Comparison of ENCODE assay signal across 1 cellular context in the genomic region with DNA sequence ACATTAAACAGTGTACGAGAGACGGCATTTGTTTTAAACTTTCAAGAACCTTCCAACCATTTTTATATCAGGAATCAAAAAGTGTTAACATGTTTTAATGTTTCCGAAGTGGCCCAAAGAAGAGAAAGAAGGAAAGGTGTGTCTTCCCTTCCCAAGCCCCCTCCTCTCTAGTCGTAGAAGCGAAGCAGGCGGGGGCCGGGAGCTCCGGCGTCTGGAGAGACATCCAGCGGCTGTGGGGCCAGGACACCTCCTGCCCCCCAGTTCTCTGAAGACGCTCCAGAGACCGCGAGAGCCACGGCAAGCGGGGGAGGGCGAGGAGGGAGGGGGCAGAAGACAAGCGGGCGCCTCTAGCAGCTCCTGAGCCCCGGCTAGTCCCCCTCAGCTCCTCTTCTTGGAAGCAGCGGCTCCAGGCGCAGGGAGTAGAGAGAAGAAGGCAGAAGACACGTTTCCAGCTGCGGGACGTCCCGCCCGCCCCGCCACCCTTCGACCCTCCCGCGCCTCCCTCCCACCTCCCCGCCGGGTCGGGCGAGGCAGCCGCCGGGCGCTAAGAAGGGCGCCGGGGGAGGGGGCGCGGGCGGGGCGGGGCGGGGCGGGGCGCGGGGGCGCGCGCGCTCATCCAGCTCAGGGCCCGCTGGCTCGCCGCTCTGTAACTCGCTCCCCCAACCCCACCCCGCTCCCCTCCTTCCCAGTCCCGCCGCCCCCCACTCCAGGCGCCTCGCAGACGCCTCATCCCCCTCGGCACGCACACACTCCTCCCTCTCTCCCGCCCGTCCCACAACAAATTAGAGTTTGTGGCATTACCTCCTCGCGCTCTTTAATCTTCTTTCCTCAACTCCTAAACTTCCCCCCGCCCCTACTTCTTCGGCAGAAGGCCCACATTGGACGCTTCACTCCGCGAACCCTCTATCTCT.
A peak's percentile ranks its signal among the peaks of the same experiment; 100 is the strongest.
TF ChIP-seq lines count a peak whose summit lies in the region.

Gene ZBTB20, minus strand, starts transcription at position 871 of the 911 bp plus-strand sequence.

TF ChIP-seq in H1, 55 proteins besides CTCF, POLR2A, EP300 and RAD21 (continued from another document):
- TF ChIP-seq RBBP5 (IDR thresholded peaks at IDR 0.05; ENCODE audit: borderline replicate concordance, low read depth, low read length): peak; percentile 30; the same call in 1 of the 2 replicates
- no peak for TF ChIP-seq SIRT6 (IDR thresholded peaks at IDR 0.05; ENCODE audit: low read length)
- no peak for TF ChIP-seq RNF2 (IDR thresholded peaks at IDR 0.05; ENCODE audit: borderline replicate concordance, low read depth, low read length, missing control alignments, poor library complexity, severe bottlenecking)
- TF ChIP-seq SIN3A (conservative IDR thresholded peaks at IDR 0.05 in 1 of 2, IDR thresholded peaks at IDR 0.05 in 1 of 2; ENCODE audit: low read depth in 1 of 2, low read length in 2 of 2): no peak
- peak; percentile 64 for TF ChIP-seq TAF1 (IDR thresholded peaks at IDR 0.05; ENCODE audit: low read depth, low read length)
- TF ChIP-seq BCL11A (IDR thresholded peaks at IDR 0.05; ENCODE audit: low read depth in 2 of 2, low read length in 2 of 2): no peak
- peak; percentile 73 for TF ChIP-seq ASH2L (IDR thresholded peaks at IDR 0.05; ENCODE audit: low read length)
- TF ChIP-seq, protein P1, sequence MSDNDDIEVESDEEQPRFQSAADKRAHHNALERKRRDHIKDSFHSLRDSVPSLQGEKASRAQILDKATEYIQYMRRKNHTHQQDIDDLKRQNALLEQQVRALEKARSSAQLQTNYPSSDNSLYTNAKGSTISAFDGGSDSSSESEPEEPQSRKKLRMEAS (IDR thresholded peaks at IDR 0.05): 0 out of 2 replicates have a peak, but pooled peaks have one; percentile 3
- no peak for TF ChIP-seq CBX5 (IDR thresholded peaks at IDR 0.05; ENCODE audit: low read depth, low read length)
- TF ChIP-seq POU5F1 (IDR thresholded peaks at IDR 0.05; ENCODE audit: low read depth, low read length): no peak
- no peak for TF ChIP-seq FOSL1 (IDR thresholded peaks at IDR 0.05; ENCODE audit: insufficient read depth, low read depth, low read length)
- TF ChIP-seq SRF (IDR thresholded peaks at IDR 0.05; ENCODE audit: low read depth, low read length): no peak
- TF ChIP-seq BRCA1 (IDR thresholded peaks at IDR 0.05; ENCODE audit: low read depth, low read length): peak; percentile 68
- TF ChIP-seq CEBPB (IDR thresholded peaks at IDR 0.05; ENCODE audit: low read depth, low read length): no peak
- TF ChIP-seq POLR2AphosphoS5 (IDR thresholded peaks at IDR 0.05; ENCODE audit: low read depth, low read length): peak; percentile 53; the same call in 1 of the 2 replicates
- peak; percentile 70; the same call in 1 of the 2 replicates for TF ChIP-seq PHF8 (conservative IDR thresholded peaks at IDR 0.05; ENCODE audit: low read depth, low read length)
- TF ChIP-seq TBP (IDR thresholded peaks at IDR 0.05; ENCODE audit: low read depth, low read length): peak; percentile 56; the same call in 1 of the 2 replicates
